Comparison of ENCODE assay signal across 8 cellular contexts in genomic region chr5:173891367-173891766, GRCh38. TPM values are rescaled to one million over a fixed set of nuclear protein-coding genes. Genes with fewer than 3 reads are reported as not detected.
A peak's percentile ranks its signal among the peaks of the same experiment; 100 is the strongest.
DNase-seq lines count a peak whose midpoint lies in the region; ATAC-seq and TF ChIP-seq lines count a peak whose summit lies in the region.

No MANE protein-coding gene starts in this region.

- H3K4me3 ChIP-seq in AG04449 (ENCODE audit: low read depth, low read length) = peak overlapping the region; percentile 62

- no peaks in the 10 kb centered on the region for H3K9me3 Mint-ChIP-seq in chondrocyte (ENCODE audit: low read depth)
- no peaks in the 10 kb centered on the region for H3K9me3 Mint-ChIP-seq in natural killer cell

- DNase-seq in AG04449 (ENCODE audit: low read depth, low spot score) = no peak
- peak; percentile 22 for DNase-seq in M059J (ENCODE audit: low read depth)
- DNase-seq in chondrocyte (ENCODE audit: low spot score) = no peak
- DNase-seq in natural killer cell = no peak
- DNase-seq in LoVo (ENCODE audit: low spot score) = no peak
- DNase-seq in DMS153 (lab: John Stamatoyannopoulos, UW) = no peak
- DNase-seq in NCI-H524 (lab: John Stamatoyannopoulos, UW) = no peak

- peak overlapping the region; percentile 73 for H3K4me3 Mint-ChIP-seq in chondrocyte (ENCODE audit: unreplicated experiment)
- peak overlapping the region; percentile 70 for H3K4me3 Mint-ChIP-seq in natural killer cell

- POLR2A ChIA-PET in AG04449 (lab: Yijun Ruan, JAX) = interaction anchor here (1.5 kb wide), 1 partner anchor 11 kb away, joined by 3 read pairs; no protein-coding TSS in a partner anchor

- intact Hi-C loops in natural killer cell (cut with micrococcal nuclease) = no loop called here

- H3K4me1 Mint-ChIP-seq in chondrocyte (ENCODE audit: low read depth) (peaks cover 65% of the 10 kb centered on the region), natural killer cell (peaks cover 75 to 78% of the 10 kb centered on the region in 2 donors)

- TF ChIP-seq CTCF in AG04449 (IDR thresholded peaks at IDR 0.05; ENCODE audit: insufficient read depth, low read length, missing control alignments) = no peak
- no peak for TF ChIP-seq CTCF in chondrocyte (IDR thresholded peaks at IDR 0.05)
- no peak for TF ChIP-seq CTCF in natural killer cell (IDR thresholded peaks at IDR 0.05)

- H3K27me3 Mint-ChIP-seq in chondrocyte (ENCODE audit: low read depth) = no peaks in the 10 kb centered on the region
- H3K27me3 Mint-ChIP-seq in natural killer cell (ENCODE audit: low read depth in 2 of 2) = no peaks in the 10 kb centered on the region

- peak overlapping the region; percentile 75 for H3K27ac Mint-ChIP-seq in chondrocyte (ENCODE audit: unreplicated experiment)
- peak overlapping the region in 1 of 2 donors; percentile 99 for H3K27ac Mint-ChIP-seq in natural killer cell

- ATAC-seq in natural killer cell = no peak
- no peak for ATAC-seq in GM21390 (IDR thresholded peaks at IDR 0.05; ENCODE audit: unreplicated experiment)

- CTCF ChIA-PET in AG04449 (lab: Yijun Ruan, JAX) = interaction anchor here (0.6 to 2.9 kb wide), 6 partner anchors 8 to 273 kb away, joined by 3 to 15 read pairs (median 4); no protein-coding TSS in a partner anchor

- H3K36me3 Mint-ChIP-seq in chondrocyte (ENCODE audit: low read depth) = peaks cover 6% of the 10 kb centered on the region
- H3K36me3 Mint-ChIP-seq in natural killer cell = no peaks in the 10 kb centered on the region

RNA-seq across cellular contexts. Expression of gene CPEB4, which starts 3.2 kb away (rescaled TPM):
- total RNA-seq in M059J (2014; rRNA removed; shearing (Covaris generic)) = 13.6 and 20.5 TPM in 2 replicates
- total RNA-seq in chondrocyte (24.7 to 27.7 TPM (median 27.1 TPM) in 3 replicates), natural killer cell (10 to 100 TPM; 44.4 to 60.4 (median 55.1) TPM)
